ENCODE assay signal across 30 cellular contexts in the genomic region with DNA sequence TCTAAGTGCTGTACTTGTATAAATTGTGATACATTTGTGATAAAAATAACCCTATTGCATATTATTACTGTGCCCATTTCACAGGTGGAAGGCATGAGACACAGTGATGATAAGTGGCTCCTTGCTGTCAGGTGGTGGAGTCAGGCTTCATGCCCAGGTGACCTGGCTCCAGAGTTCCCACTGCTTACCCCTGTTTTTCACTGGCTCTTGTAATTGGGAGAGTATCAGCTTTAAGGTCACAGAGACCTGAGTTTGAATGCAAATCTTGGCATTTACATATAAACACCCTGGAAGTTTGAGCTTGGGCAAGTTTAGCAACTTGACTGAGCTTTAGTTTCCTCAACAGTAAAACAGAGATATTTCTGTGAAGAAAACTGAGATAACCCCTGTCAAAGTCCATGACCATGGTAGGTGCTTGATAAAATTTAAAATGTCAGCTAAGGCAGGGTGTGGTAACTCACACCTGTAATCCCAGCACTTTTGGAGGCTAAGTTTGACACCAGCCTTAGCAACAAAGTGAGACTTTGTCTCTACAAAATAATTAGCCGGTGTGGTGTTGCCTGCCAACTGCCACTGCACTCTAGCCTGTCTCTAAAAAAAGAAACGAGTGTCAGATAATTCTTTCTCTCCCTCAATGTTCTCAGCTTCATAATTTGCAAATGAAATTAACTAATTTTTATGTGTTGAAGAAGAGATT. TPM values are rescaled to one million over a fixed set of nuclear protein-coding genes. Genes with fewer than 3 reads are reported as not detected.
DNase-seq lines count a peak whose midpoint lies in the region; ATAC-seq, FAIRE-seq and TF ChIP-seq lines count a peak whose summit lies in the region.
"Had no signal": no experiment of that assay in that cellular context is flagged by ENCODE, and none has a peak within 500 bp of the region (broad histone marks: within the 10 kb centered on the region; RNA-seq: fewer than 3 reads in every experiment).

No MANE protein-coding gene starts in this region.

- H2BK120ac ChIP-seq in H1 (replicated peaks; ENCODE audit: low read depth, low read length): no peak overlapping the region
- H2BK120ac ChIP-seq in neuronal stem cell (ENCODE audit: low read depth, low read length): no peak overlapping the region

- FAIRE-seq in H1 (lab: Jason Lieb, UNC): peak; percentile 97
- FAIRE-seq: endothelial cell of umbilical vein, H54 had no signal

- H4K20me1 ChIP-seq in H1 (replicated peaks in 1 of 2; ENCODE audit: control insufficient read depth in 1 of 2, insufficient read depth in 2 of 2, low read length in 2 of 2) (no peaks in the 10 kb centered on the region), neural progenitor cell (ENCODE audit: low read depth) (peaks cover 7% of the 10 kb centered on the region)

- TF ChIP-seq POLR2A in H1 (IDR thresholded peaks at IDR 0.05; ENCODE audit: control extremely low read depth in 1 of 2, low read depth in 2 of 2, low read length in 2 of 2): no peak

- no peaks in the 10 kb centered on the region for H3K23me2 ChIP-seq in H1 (ENCODE audit: low read depth, low read length)

- ATAC-seq in stimulated activated effector memory CD8-positive, alpha-beta T cell treated with anti-CD3 and anti-CD28 coated beads, Interleukin-12 subunit alpha, Interleukin-12 subunit beta, amount 100 ng/mL, for 72 hours: no peak
- ATAC-seq: gastroesophageal sphincter; stimulated activated naive CD8-positive, alpha-beta T cell treated with anti-CD3 and anti-CD28 coated beads, Interleukin-15, amount 100 ng/mL, for 72 hours; T-cell had no signal

- H3K27me3 Mint-ChIP-seq in neural progenitor cell (ENCODE audit: insufficient read depth, low read depth): peaks cover 5% of the 10 kb centered on the region

- TF ChIP-seq EP300 in H1 (IDR thresholded peaks at IDR 0.05; ENCODE audit: borderline replicate concordance in 1 of 2, low read depth in 2 of 2, low read length in 2 of 2): no peak

- H3K27ac ChIP-seq in H1 (ENCODE audit: low read depth, low read length) (peak overlapping the region; percentile 20; the same call in 1 of the 2 replicates), neural progenitor cell (no peak overlapping the region), neuronal stem cell (replicated peaks; ENCODE audit: low read length) (no peak overlapping the region)
- H3K27ac ChIP-seq: C4-2B, gastroesophageal sphincter, Peyer's patch, prostate gland, SJCRH30, vagina had no signal

- H3K9ac ChIP-seq in H1 (replicated peaks in 1 of 4; ENCODE audit: extremely low read depth in 1 of 4, low read depth in 3 of 4, low read length in 3 of 4) (no peak overlapping the region), neural progenitor cell (no peak overlapping the region), neuronal stem cell (ENCODE audit: low read depth, low read length, poor library complexity) (no peak overlapping the region)

- H3K79me1 ChIP-seq in H1 (ENCODE audit: low read depth, low read length) (no peaks in the 10 kb centered on the region), neuronal stem cell (ENCODE audit: low read depth, low read length) (no peaks in the 10 kb centered on the region)

- H3K9me3 ChIP-seq in H1 (ENCODE audit: insufficient read depth in 2 of 2, low read depth in 1 of 2, low read length in 1 of 2) (no peaks in the 10 kb centered on the region), neural progenitor cell (ENCODE audit: low read depth) (no peaks in the 10 kb centered on the region), neuronal stem cell (replicated peaks in 1 of 2; ENCODE audit: control insufficient read depth in 2 of 2, insufficient read depth in 1 of 2, low read depth in 1 of 2, low read length in 2 of 2) (no peaks in the 10 kb centered on the region)
- H3K9me3 ChIP-seq: gastroesophageal sphincter, Peyer's patch, prostate gland, SJCRH30, vagina had no signal

- no peaks in the 10 kb centered on the region for H3K36me3 Mint-ChIP-seq in neural progenitor cell
- H3K36me3 Mint-ChIP-seq in stimulated activated effector memory CD8-positive, alpha-beta T cell treated with anti-CD3 and anti-CD28 coated beads, Interleukin-12 subunit alpha, Interleukin-12 subunit beta, amount 100 ng/mL, for 72 hours: no peaks in the 10 kb centered on the region
- H3K36me3 Mint-ChIP-seq: activated naive CD4-positive, alpha-beta T cell treated with anti-CD3 and anti-CD28 coated beads, Interleukin-2, amount 10 ng/mL, durations not matched to agents 7 days and 5 days; brain; T-cell had no signal

- no peak overlapping the region for H3K14ac ChIP-seq in H1 (ENCODE audit: insufficient read length)
- no peak overlapping the region for H3K14ac ChIP-seq in neuronal stem cell (ENCODE audit: low read length)

- TF ChIP-seq RAD21 in H1 (IDR thresholded peaks at IDR 0.05 in 1 of 2, conservative IDR thresholded peaks at IDR 0.05 in 1 of 2; ENCODE audit: low read depth in 2 of 2, low read length in 2 of 2): no peak

- H3K4me2 ChIP-seq in H1 (ENCODE audit: insufficient read depth in 1 of 2, low read depth in 2 of 2, low read length in 2 of 2): peak overlapping the region; percentile 46 to 77
- H3K4me2 ChIP-seq in neural progenitor cell: peak overlapping the region; percentile 71
- no peak overlapping the region for H3K4me2 ChIP-seq in neuronal stem cell (ENCODE audit: insufficient read depth, low read length, poor library complexity, severe bottlenecking)

- H2BK5ac ChIP-seq in H1 (ENCODE audit: low read depth, low read length) (peak overlapping the region; percentile 55; the same call in 1 of the 2 replicates), neuronal stem cell (ENCODE audit: low read length) (no peak overlapping the region)

- H3K4me3 ChIP-seq in H7 (ENCODE audit: insufficient read depth, low read depth, low read length): no peak overlapping the region
- peak overlapping the region in 1 of 4 experiments; percentile 20; a peak in 1 of 8 replicates for H3K4me3 ChIP-seq in H1 (ENCODE audit: extremely low read depth in 1 of 4, insufficient read depth in 2 of 4, low read depth in 3 of 4, low read length in 4 of 4)
- peak overlapping the region; percentile 12 for H3K4me3 ChIP-seq in neural progenitor cell
- no peak overlapping the region for H3K4me3 ChIP-seq in neuronal stem cell (ENCODE audit: low read length in 2 of 2)
- H3K4me3 ChIP-seq: gastroesophageal sphincter, Peyer's patch, prostate gland, SJCRH30, vagina had no signal

- TF ChIP-seq CTCF in H1 (IDR thresholded peaks at IDR 0.05; ENCODE audit: control extremely low read depth in 1 of 3, insufficient read depth in 1 of 3, low read depth in 1 of 3, low read length in 3 of 3) (no peak), neural progenitor cell (IDR thresholded peaks at IDR 0.05) (no peak)

- H2BK15ac ChIP-seq in H1 (ENCODE audit: low read length) (no peak overlapping the region), neuronal stem cell (ENCODE audit: low read length) (no peak overlapping the region)

- peak overlapping the region; percentile 49; the same call in 1 of the 2 replicates for H3K18ac ChIP-seq in H1 (ENCODE audit: extremely low read depth, low read length)
- no peak overlapping the region for H3K18ac ChIP-seq in neuronal stem cell (ENCODE audit: low read length)

- H3K4me1 ChIP-seq in H1 (replicated peaks in 1 of 4; ENCODE audit: control insufficient read depth in 3 of 4, insufficient read depth in 4 of 4, low read length in 3 of 4) (peaks cover 2 to 27% (median 13%) of the 10 kb centered on the region in 4 experiments; a peak in 6 of 7 replicates), neural progenitor cell (peaks cover 22% of the 10 kb centered on the region), neuronal stem cell (ENCODE audit: control insufficient read depth in 2 of 2, insufficient read depth in 1 of 2, low read depth in 1 of 2, low read length in 2 of 2) (peaks cover 0 to 4% of the 10 kb centered on the region in 2 donors)
- H3K4me1 ChIP-seq: gastroesophageal sphincter, Peyer's patch, prostate gland, SJCRH30, vagina had no signal

- H4K91ac ChIP-seq in H1 (replicated peaks; ENCODE audit: insufficient read length, low read length): no peak overlapping the region
- H4K91ac ChIP-seq in neuronal stem cell (ENCODE audit: low read depth, low read length, poor library complexity): no peak overlapping the region

- no peaks in the 10 kb centered on the region for H3K36me3 ChIP-seq in H7 (replicated peaks; ENCODE audit: control insufficient read depth, insufficient read depth, low read length)
- H3K36me3 ChIP-seq in H1 (ENCODE audit: control insufficient read depth in 2 of 4, insufficient read depth in 4 of 4, low read length in 3 of 4): no peaks in the 10 kb centered on the region
- no peaks in the 10 kb centered on the region for H3K36me3 ChIP-seq in neural progenitor cell
- H3K36me3 ChIP-seq in neuronal stem cell (replicated peaks in 1 of 2; ENCODE audit: control insufficient read depth in 2 of 2, insufficient read depth in 2 of 2, low read length in 2 of 2): no peaks in the 10 kb centered on the region
- H3K36me3 ChIP-seq: gastroesophageal sphincter, Peyer's patch, prostate gland, SJCRH30, vagina had no signal

- no peak overlapping the region for H2AFZ ChIP-seq in H1 (ENCODE audit: low read length)
- H2AFZ ChIP-seq in neural progenitor cell (replicated peaks): no peak overlapping the region
- no peak overlapping the region for H2AFZ ChIP-seq in neuronal stem cell (ENCODE audit: low read length)

- CTCF ChIA-PET in H1 (lab: Charles Lee; ENCODE audit: partially characterized antibody): interaction anchor here (1.2 to 1.8 kb wide), 4 partner anchors 29 to 74 kb away, joined by 3 to 5 read pairs (median 3); a partner anchor contains a TSS

- H3K27me3 ChIP-seq in H7 (ENCODE audit: control insufficient read depth, insufficient read depth, low read length) (no peaks in the 10 kb centered on the region), H1 (replicated peaks in 1 of 4; ENCODE audit: control insufficient read depth in 3 of 4, extremely low read depth in 1 of 4, insufficient read depth in 3 of 4, low read length in 3 of 4) (no peaks in the 10 kb centered on the region), neural progenitor cell (no peaks in the 10 kb centered on the region), neuronal stem cell (ENCODE audit: control insufficient read depth in 3 of 3, insufficient read depth in 3 of 3, low read depth in 1 of 3, low read length in 3 of 3) (no peaks in the 10 kb centered on the region)
- H3K27me3 ChIP-seq: gastroesophageal sphincter, Peyer's patch, SJCRH30, vagina had no signal

- H2BK12ac ChIP-seq in H1 (ENCODE audit: low read depth, low read length) (no peak overlapping the region), neuronal stem cell (ENCODE audit: low read length) (no peak overlapping the region)

- H3K4me3 Mint-ChIP-seq in neural progenitor cell: no peak overlapping the region
- H3K4me3 Mint-ChIP-seq in stimulated activated effector memory CD8-positive, alpha-beta T cell treated with anti-CD3 and anti-CD28 coated beads, Interleukin-12 subunit alpha, Interleukin-12 subunit beta, amount 100 ng/mL, for 72 hours: no peak overlapping the region
- H3K4me3 Mint-ChIP-seq: activated naive CD4-positive, alpha-beta T cell treated with anti-CD3 and anti-CD28 coated beads, Interleukin-2, amount 10 ng/mL, durations not matched to agents 7 days and 5 days; activated T-helper 1 cell treated with anti-CD3 and anti-CD28 coated beads, Interleukin-12 subunit alpha, Interleukin-12 subunit beta, Interleukin-2, Interleukin-4 antibody, amounts not matched to agents 30 ng/mL and 10 ng/mL and 1 ng/mL, durations not matched to agents 14 hours and 24 hours and 36 hours; stimulated activated naive CD8-positive, alpha-beta T cell treated with anti-CD3 and anti-CD28 coated beads, Interleukin-15, amount 100 ng/mL, for 72 hours; T-cell had no signal

- H2AK5ac ChIP-seq in H1 (ENCODE audit: low read depth, low read length): no peak overlapping the region
- H2AK5ac ChIP-seq in neuronal stem cell (ENCODE audit: low read depth, low read length): no peak overlapping the region

- H4K8ac ChIP-seq in H1 (ENCODE audit: extremely low read depth, insufficient read depth, low read length) (no peak overlapping the region), neuronal stem cell (ENCODE audit: low read depth, low read length) (no peak overlapping the region)

- no peak overlapping the region for H3K4ac ChIP-seq in H1 (replicated peaks; ENCODE audit: insufficient read length, low read depth, low read length)
- H3K4ac ChIP-seq in neuronal stem cell (ENCODE audit: low read length): no peak overlapping the region

- H3K23ac ChIP-seq in H1 (ENCODE audit: insufficient read length): no peak overlapping the region
- H3K23ac ChIP-seq in neuronal stem cell (ENCODE audit: low read depth, low read length, poor library complexity): no peak overlapping the region

- peak overlapping the region; percentile 77 for H4K5ac ChIP-seq in H1 (ENCODE audit: insufficient read length, low read depth, low read length)

- H3K9me3 Mint-ChIP-seq in neural progenitor cell: no peaks in the 10 kb centered on the region
- no peaks in the 10 kb centered on the region for H3K9me3 Mint-ChIP-seq in stimulated activated effector memory CD8-positive, alpha-beta T cell treated with anti-CD3 and anti-CD28 coated beads, Interleukin-12 subunit alpha, Interleukin-12 subunit beta, amount 100 ng/mL, for 72 hours
- H3K9me3 Mint-ChIP-seq: activated naive CD4-positive, alpha-beta T cell treated with anti-CD3 and anti-CD28 coated beads, Interleukin-2, amount 10 ng/mL, durations not matched to agents 7 days and 5 days; activated T-helper 1 cell treated with anti-CD3 and anti-CD28 coated beads, Interleukin-12 subunit alpha, Interleukin-12 subunit beta, Interleukin-2, Interleukin-4 antibody, amounts not matched to agents 30 ng/mL and 10 ng/mL and 1 ng/mL, durations not matched to agents 14 hours and 24 hours and 36 hours; stimulated activated naive CD8-positive, alpha-beta T cell treated with anti-CD3 and anti-CD28 coated beads, Interleukin-15, amount 100 ng/mL, for 72 hours; T-cell had no signal

- H3K79me2 ChIP-seq in H1 (ENCODE audit: control insufficient read depth in 1 of 2, insufficient read depth in 2 of 2, low read length in 2 of 2) (no peaks in the 10 kb centered on the region), neural progenitor cell (ENCODE audit: low read depth) (no peaks in the 10 kb centered on the region)

- H3K4me1 Mint-ChIP-seq in neural progenitor cell: peaks cover 18% of the 10 kb centered on the region
- no peaks in the 10 kb centered on the region for H3K4me1 Mint-ChIP-seq in stimulated activated effector memory CD8-positive, alpha-beta T cell treated with anti-CD3 and anti-CD28 coated beads, Interleukin-12 subunit alpha, Interleukin-12 subunit beta, amount 100 ng/mL, for 72 hours
- H3K4me1 Mint-ChIP-seq: stimulated activated naive CD8-positive, alpha-beta T cell treated with anti-CD3 and anti-CD28 coated beads, Interleukin-15, amount 100 ng/mL, for 72 hours; T-cell had no signal

- 64% methylated on average over 2 of the region's 2 CpGs; no CpG with 5 or more reads in 1 of the 2 experiments for WGBS in H1 (ENCODE audit: extremely low coverage in 1 of 2, insufficient coverage in 1 of 2, insufficient read length in 1 of 2, insufficient replicate concordance in 2 of 2, low coverage in 1 of 2, low lambda C conversion rate in 2 of 2, missing lambda C conversion rate in 1 of 2), 2 experiments
- no CpG with 5 or more reads among the region's 2 CpGs for WGBS in neuronal stem cell (ENCODE audit: extremely low coverage in 2 of 2, insufficient read length in 2 of 2, insufficient replicate concordance in 1 of 2), 2 donors

- peaks cover 24% of the 10 kb centered on the region for H3F3A ChIP-seq in neural progenitor cell (ENCODE audit: low read depth)

- no peak overlapping the region; the same call in 1 of the 2 replicates for H2BK20ac ChIP-seq in H1 (ENCODE audit: low read length)

- H3K56ac ChIP-seq in H1 (replicated peaks; ENCODE audit: insufficient read length, low read depth, low read length): no peak overlapping the region

- POLR2A ChIA-PET in H1 (lab: Charles Lee; ENCODE audit: partially characterized antibody): interaction anchor here (1.1 to 3.6 kb wide), 4 partner anchors 27 to 96 kb away, joined by 3 to 22 read pairs (median 9); a partner anchor contains a TSS

- DNase-seq in H7 (peak; percentile 30), H1 (ENCODE audit: low read depth in 1 of 2, low spot score in 2 of 2) (peak in 1 of 2 experiments; percentile 44), iPS DF 4.7 (ENCODE audit: extremely low read depth, low spot score) (peak; percentile 49), neural progenitor cell (ENCODE audit: low spot score) (no peak), neuronal stem cell (ENCODE audit: low spot score) (no peak), NCI-H1092 (lab: John Stamatoyannopoulos, UW) (no peak), NCI-H2081 treated with DMSO at 0.1 percent for 48 hours (lab: John Stamatoyannopoulos, UW) (no peak)
- no peak for DNase-seq in stimulated activated effector memory CD8-positive, alpha-beta T cell treated with anti-CD3 and anti-CD28 coated beads, Interleukin-12 subunit alpha, Interleukin-12 subunit beta, amount 100 ng/mL, for 72 hours (ENCODE audit: low spot score in 2 of 2)
- DNase-seq: activated CD4-positive, alpha-beta T cell treated with anti-CD3 and anti-CD28 coated beads, Interleukin-2, amount 50 U/mL, for 48 hours; activated naive CD4-positive, alpha-beta T cell treated with anti-CD3 and anti-CD28 coated beads, Interleukin-2, amount 10 ng/mL, durations not matched to agents 7 days and 5 days; Calu3; DND-41; hypothalamus; Kasumi-1; MV-4-11; NCI-H1694 treated with DMSO at 0.1 percent for 48 hours; NCI-H526 treated with DMSO at 0.1 percent for 48 hours; nucleus accumbens; Peyer's patch; SJCRH30; stimulated activated naive CD8-positive, alpha-beta T cell treated with anti-CD3 and anti-CD28 coated beads, Interleukin-15, amount 100 ng/mL, for 72 hours; T-cell had no signal

- H3K27ac Mint-ChIP-seq in neural progenitor cell: no peak overlapping the region
- no peak overlapping the region for H3K27ac Mint-ChIP-seq in stimulated activated effector memory CD8-positive, alpha-beta T cell treated with anti-CD3 and anti-CD28 coated beads, Interleukin-12 subunit alpha, Interleukin-12 subunit beta, amount 100 ng/mL, for 72 hours
- H3K27ac Mint-ChIP-seq: activated naive CD4-positive, alpha-beta T cell treated with anti-CD3 and anti-CD28 coated beads, Interleukin-2, amount 10 ng/mL, durations not matched to agents 7 days and 5 days; activated T-helper 1 cell treated with anti-CD3 and anti-CD28 coated beads, Interleukin-12 subunit alpha, Interleukin-12 subunit beta, Interleukin-2, Interleukin-4 antibody, amounts not matched to agents 30 ng/mL and 10 ng/mL and 1 ng/mL, durations not matched to agents 14 hours and 24 hours and 36 hours; stimulated activated naive CD8-positive, alpha-beta T cell treated with anti-CD3 and anti-CD28 coated beads, Interleukin-15, amount 100 ng/mL, for 72 hours; T-cell had no signal

RNA-seq across cellular contexts. Expression of a gene that starts 29.2 kb away (rescaled TPM):
- total RNA-seq in H7 (2014; rRNA removed; shearing (Covaris generic)): 61.4 and 72.8 TPM in 2 replicates
- total RNA-seq in H1 (2021; fragmentation: NEBNext Ultra II Directional; extraction: Animal tissue kit (Norgen Biotek cat#: 25700)): 64.1 and 65.2 TPM in 2 replicates
- 18.7 and 33.9 TPM in 2 replicates for polyA plus RNA-seq in H1 (2011; rRNA removed)
- 45.9 TPM for polyA plus RNA-seq in H1 (2011; cell fraction: cytosol; rRNA removed)
- polyA plus RNA-seq in H1 (2011; cell fraction: nucleus; rRNA removed): 19.2 TPM
- 45.1 to 66.2 TPM (median 56.0 TPM) in 4 replicates for polyA plus RNA-seq in H1 (2012, experiment 1 of 2)
- 8.1 TPM for polyA plus RNA-seq in H1 (2012, experiment 2 of 2)
- polyA plus RNA-seq in H1 (2013, experiment 1 of 2): 37.6 TPM
- polyA plus RNA-seq in H1 (2013, experiment 2 of 2): 37.6 TPM
- 51.2 and 74.4 TPM in 2 replicates for polyA minus RNA-seq in H1 (2011; rRNA and poly(A)+ RNA removed)
- polyA minus RNA-seq in H1 (2011; cell fraction: cytosol; rRNA and poly(A)+ RNA removed): 32.3 TPM
- 43.0 TPM for polyA minus RNA-seq in H1 (2011; cell fraction: nucleus; rRNA and poly(A)+ RNA removed)
- total RNA-seq in neural progenitor cell (ENCODE audit: low replicate concordance): 44.7 and 69.0 TPM in 2 replicates
- 51.7 TPM for polyA plus RNA-seq in neuronal stem cell (2013, experiment 1 of 2)
- 51.0 TPM for polyA plus RNA-seq in neuronal stem cell (2013, experiment 2 of 2)

Comparison
In these comparisons a context has a peak if more than half of its experiments do, and no peak if none do; other contexts are left out.
1. DNase-seq: peak in H7 (single experiment) and iPS DF 4.7 (single experiment); none in neural progenitor cell (single experiment), neuronal stem cell (single experiment), NCI-H1092 (single experiment), NCI-H2081 treated with DMSO at 0.1 percent for 48 hours (single experiment) and stimulated activated effector memory CD8-positive, alpha-beta T cell treated with anti-CD3 and anti-CD28 coated beads, Interleukin-12 subunit alpha, Interleukin-12 subunit beta, amount 100 ng/mL, for 72 hours (0 of 2).